1 cellular context compared by ENCODE assay signal in genomic region chr3:45240292-45240691, GRCh38.
TF ChIP-seq lines count a peak whose summit lies in the region.

No MANE protein-coding gene starts in this region.

TF ChIP-seq in H1, 55 proteins besides CTCF, POLR2A, EP300 and RAD21 (continued from another document):
- TF ChIP-seq USF2 (IDR thresholded peaks at IDR 0.05; ENCODE audit: low read length): no peak
